ENCODE assay signal across 15 cellular contexts in genomic region chr15:71352765-71353164, GRCh38.
DNase-seq lines count a peak whose midpoint lies in the region; ATAC-seq and TF ChIP-seq lines count a peak whose summit lies in the region.
"Had no signal": no experiment of that assay in that cellular context is flagged by ENCODE, and none has a peak within 500 bp of the region (broad histone marks: within the 10 kb centered on the region; RNA-seq: fewer than 3 reads in every experiment).

No MANE protein-coding gene starts in this region.

- no peak for TF ChIP-seq CTCF in left ventricle myocardium inferior (IDR thresholded peaks at IDR 0.05; ENCODE audit: borderline replicate concordance)
- TF ChIP-seq CTCF in right atrium auricular region (IDR thresholded peaks at IDR 0.05) = no peak

- 58% methylated on average over 6 of the region's 6 CpGs for WGBS in urinary bladder

- H3K27me3 ChIP-seq in left ventricle myocardium inferior (ENCODE audit: low read depth) (no peaks in the 10 kb centered on the region), right atrium auricular region (no peaks in the 10 kb centered on the region)

- no peaks in the 10 kb centered on the region for H3K36me3 ChIP-seq in left ventricle myocardium inferior
- H3K36me3 ChIP-seq in right atrium auricular region = no peaks in the 10 kb centered on the region
- no peaks in the 10 kb centered on the region for H3K36me3 ChIP-seq in urinary bladder (ENCODE audit: insufficient read depth)

- ATAC-seq in HG03354 (IDR thresholded peaks at IDR 0.05; ENCODE audit: poor library complexity, severe bottlenecking, unreplicated experiment) (no peak), HG03460 (IDR thresholded peaks at IDR 0.05; ENCODE audit: unreplicated experiment) (no peak)
- ATAC-seq: A549, GM23338 had no signal

- H3K4me1 ChIP-seq in left ventricle myocardium inferior (peaks cover 72% of the 10 kb centered on the region), right atrium auricular region (peaks cover 0 to 39% of the 10 kb centered on the region in 2 donors), urinary bladder (ENCODE audit: insufficient read depth) (peaks cover 1% of the 10 kb centered on the region)
- H3K4me1 ChIP-seq: A549, Caco-2 had no signal

- no peak for DNase-seq in left ventricle myocardium inferior
- DNase-seq in right atrium auricular region (ENCODE audit: low spot score) = no peak
- no peak for DNase-seq in epithelial cell of prostate (ENCODE audit: low read depth, low spot score)
- no peak for DNase-seq in nucleus accumbens (lab: John Stamatoyannopoulos, UW)
- DNase-seq: AML-193; Caco-2; CD4-positive, alpha-beta T cell; HCEC 1CT had no signal

- intact Hi-C loops in left ventricle myocardium inferior (cut with micrococcal nuclease) = no loop called here

- H3K4me3 ChIP-seq in left ventricle myocardium inferior = no peak overlapping the region
- no peak overlapping the region for H3K4me3 ChIP-seq in right atrium auricular region
- H3K4me3 ChIP-seq in urinary bladder (ENCODE audit: low read depth, low read length) = no peak overlapping the region
- H3K4me3 ChIP-seq: A549, GM23338 had no signal

- peak overlapping the region; percentile 18 for H3K27ac ChIP-seq in left ventricle myocardium inferior (replicated peaks)
- H3K27ac ChIP-seq in right atrium auricular region = no peak overlapping the region
- peak overlapping the region; percentile 31 for H3K27ac ChIP-seq in epithelial cell of prostate
- peak overlapping the region; percentile 26 for H3K27ac ChIP-seq in urinary bladder (ENCODE audit: low read depth)
- H3K27ac ChIP-seq: 22Rv1, C4-2B had no signal

- H3K9me3 ChIP-seq in left ventricle myocardium inferior (replicated peaks) (no peaks in the 10 kb centered on the region), right atrium auricular region (no peaks in the 10 kb centered on the region)
- H3K9me3 ChIP-seq: A549, Caco-2 had no signal

Comparison
In these comparisons a context has a peak if more than half of its experiments do, and no peak if none do; other contexts are left out.
1. H3K27ac ChIP-seq: peak in left ventricle myocardium inferior (single experiment), epithelial cell of prostate (single experiment) and urinary bladder (single experiment); none in right atrium auricular region (0 of 2).